8 cellular contexts compared by ENCODE assay signal in the genomic region with DNA sequence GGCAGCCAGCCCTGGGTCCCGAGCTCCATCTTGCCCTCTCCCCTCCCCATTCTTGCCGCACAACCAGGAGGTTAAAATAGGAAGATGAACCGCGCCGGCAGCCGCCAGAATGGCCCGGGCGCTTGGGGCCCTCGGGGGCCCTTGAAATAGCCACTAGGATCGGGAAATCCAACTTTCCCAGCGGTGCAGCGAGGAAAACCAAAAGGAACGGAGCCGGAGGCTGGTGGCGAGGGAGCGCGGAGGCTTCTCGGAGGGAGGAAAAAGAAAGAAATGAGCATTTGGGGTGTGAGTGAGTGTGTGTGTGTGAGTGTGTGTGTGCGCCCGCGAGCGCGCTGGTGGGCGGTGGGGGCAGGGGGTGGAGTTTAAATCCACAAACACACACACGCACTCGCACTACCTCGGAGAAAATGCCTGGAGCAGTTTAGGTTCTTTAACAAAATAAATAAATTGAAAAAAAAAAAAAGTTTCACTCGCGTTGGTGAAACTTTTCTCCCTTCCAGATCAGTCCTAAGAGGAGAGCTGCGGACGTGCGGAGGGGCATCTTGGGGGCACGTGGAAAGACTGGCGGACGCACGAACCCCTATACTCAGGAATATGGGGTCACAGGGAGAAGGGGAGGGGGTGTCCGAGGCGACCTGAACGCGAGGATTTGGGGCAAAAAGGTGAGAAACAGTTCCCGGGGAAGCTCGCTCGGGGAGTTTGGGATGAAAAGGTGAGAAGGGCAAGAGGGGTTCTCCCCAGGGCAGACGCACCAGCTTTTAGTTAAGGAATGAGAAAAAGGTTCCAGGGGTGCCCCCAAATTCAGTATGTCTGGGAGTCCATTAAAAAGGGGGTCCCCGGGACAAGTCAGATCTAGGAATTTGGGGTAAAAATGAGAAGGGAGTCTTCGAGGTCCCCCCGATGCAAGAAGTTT. TPM values are rescaled to one million over a fixed set of nuclear protein-coding genes. Genes with fewer than 3 reads are reported as not detected.
DNase-seq lines count a peak whose midpoint lies in the region; ATAC-seq and TF ChIP-seq lines count a peak whose summit lies in the region.

No MANE protein-coding gene starts in this region.

- no peak for TF ChIP-seq CTCF in WI38 (IDR thresholded peaks at IDR 0.05; ENCODE audit: low read depth, low read length)

- DNase-seq in AG20443 (ENCODE audit: low spot score) = peak; percentile 68
- no peak for DNase-seq in Jurkat, Clone E6-1 (ENCODE audit: low read depth, low spot score)
- peak; percentile 77 for DNase-seq in left kidney (ENCODE audit: low read depth, low spot score)
- DNase-seq in stimulated activated CD4-positive, alpha-beta T cell treated with anti-CD3 and anti-CD28 coated beads, Interleukin-2, amount 100 ng/mL, for 48 hours = peak; percentile 41 to 52
- no peak for DNase-seq in HuH-7 (ENCODE audit: low spot score)

- ATAC-seq in GM19023 (IDR thresholded peaks at IDR 0.05; ENCODE audit: unreplicated experiment) = no peak

- H3K27ac ChIP-seq in cingulate gyrus (ENCODE audit: low read depth, low read length) = peak overlapping the region; percentile 47

- H3K4me3 ChIP-seq in Jurkat, Clone E6-1 (ENCODE audit: low read length) = peak overlapping the region; percentile 60
- peak overlapping the region; percentile 54 for H3K4me3 ChIP-seq in WI38 (ENCODE audit: low read depth, low read length)

RNA-seq across cellular contexts. Expression of a gene that starts 1.3 kb away (rescaled TPM):
- polyA plus RNA-seq in Jurkat, Clone E6-1 (2012; ENCODE audit: insufficient read depth, insufficient read length) = 12.7 TPM

RNA-seq across cellular contexts. Expression of a gene that starts 26.5 kb away (rescaled TPM):
- not detected for polyA plus RNA-seq in Jurkat, Clone E6-1 (2012; ENCODE audit: insufficient read depth, insufficient read length)

Comparison
In these comparisons a context has a peak if more than half of its experiments do, and no peak if none do; other contexts are left out.
1. DNase-seq: peak in AG20443 (single experiment), left kidney (single experiment) and stimulated activated CD4-positive, alpha-beta T cell treated with anti-CD3 and anti-CD28 coated beads, Interleukin-2, amount 100 ng/mL, for 48 hours (2 of 2); none in Jurkat, Clone E6-1 (single experiment) and HuH-7 (single experiment).